ENCODE assay signal across 21 cellular contexts in genomic region chr20:51711426-51711825, GRCh38. TPM values are rescaled to one million over a fixed set of nuclear protein-coding genes. Genes with fewer than 3 reads are reported as not detected.
"Had no signal": no experiment of that assay in that cellular context is flagged by ENCODE, and none has a peak within 500 bp of the region (broad histone marks: within the 10 kb centered on the region; RNA-seq: fewer than 3 reads in every experiment).

No MANE protein-coding gene starts in this region.

- DNase-seq: activated CD4-positive, alpha-beta memory T cell treated with anti-CD3 and anti-CD28 coated beads, Interleukin-2, amount 10 ng/mL, durations not matched to agents 7 days and 5 days; activated CD4-positive, alpha-beta T cell treated with anti-CD3 and anti-CD28 coated beads for 48 hours; activated naive CD4-positive, alpha-beta T cell treated with anti-CD3 and anti-CD28 coated beads, Interleukin-2, amount 50 U/mL, for 16 hours; anterior cingulate cortex; brain microvascular endothelial cell; caudate nucleus; effector CD8-positive, alpha-beta T cell; foreskin keratinocyte; immature natural killer cell; lower lobe of right lung; naive thymus-derived CD4-positive, alpha-beta T cell; pancreas; psoas muscle; stimulated activated CD4-positive, alpha-beta T cell treated with anti-CD3 and anti-CD28 coated beads, Interleukin-2, amount 100 ng/mL, for 24 hours; stimulated activated naive CD8-positive, alpha-beta T cell treated with anti-CD3 and anti-CD28 coated beads, Interleukin-15, amount 100 ng/mL, for 72 hours; T-helper 17 cell; tibial artery had no signal

- H3K4me1 ChIP-seq: foreskin keratinocyte, lower lobe of right lung, pancreas, psoas muscle, right atrium auricular region, tibial artery had no signal

- H3K27ac ChIP-seq: brain microvascular endothelial cell, foreskin keratinocyte, lower lobe of right lung, neutrophil, pancreas, psoas muscle, right atrium auricular region, tibial artery had no signal

- H3K4me3 ChIP-seq: lower lobe of right lung, pancreas, psoas muscle, right atrium auricular region, tibial artery had no signal

- ATAC-seq: foreskin keratinocyte; left lobe of liver; lower lobe of right lung; naive thymus-derived CD4-positive, alpha-beta T cell; pancreas; psoas muscle; stimulated activated effector memory CD8-positive, alpha-beta T cell treated with anti-CD3 and anti-CD28 coated beads, Interleukin-12 subunit alpha, Interleukin-12 subunit beta, amount 100 ng/mL, for 72 hours; stimulated activated naive CD8-positive, alpha-beta T cell treated with anti-CD3 and anti-CD28 coated beads, Interleukin-15, amount 100 ng/mL, for 72 hours; T-helper 17 cell had no signal

- H3K9me3 ChIP-seq: lower lobe of right lung, neutrophil, pancreas, psoas muscle, right atrium auricular region, tibial artery had no signal

- H3K36me3 ChIP-seq: brain microvascular endothelial cell, lower lobe of right lung, neutrophil, right atrium auricular region had no signal

- H3K27me3 ChIP-seq: brain microvascular endothelial cell, foreskin keratinocyte, neutrophil, pancreas, right atrium auricular region, tibial artery had no signal

RNA-seq across cellular contexts. Expression of gene ATP9A, which starts 56.8 kb away (rescaled TPM):
- polyA plus RNA-seq: naive thymus-derived CD4-positive, alpha-beta T cell had no signal
